1 cellular context compared by ENCODE assay signal in genomic region chr10:91778485-91778884, GRCh38.
TF ChIP-seq lines count a peak whose summit lies in the region.

No MANE protein-coding gene starts in this region.

TF ChIP-seq in GM23338, 12 proteins besides CTCF, POLR2A, EP300 and RAD21 (continued from another document):
- no peak for TF ChIP-seq ZNF462 (CRISPR knock-in tag; IDR thresholded peaks at IDR 0.05)
- TF ChIP-seq REST (IDR thresholded peaks at IDR 0.05; ENCODE audit: unreplicated experiment): no peak
- no peak for TF ChIP-seq ETS1 (IDR thresholded peaks at IDR 0.05)
- TF ChIP-seq JUNB (IDR thresholded peaks at IDR 0.05; ENCODE audit: unreplicated experiment): no peak
- no peak for TF ChIP-seq NANOG (IDR thresholded peaks at IDR 0.05; ENCODE audit: borderline replicate concordance)
